Comparison of ENCODE assay signal across 1 cellular context in the genomic region with DNA sequence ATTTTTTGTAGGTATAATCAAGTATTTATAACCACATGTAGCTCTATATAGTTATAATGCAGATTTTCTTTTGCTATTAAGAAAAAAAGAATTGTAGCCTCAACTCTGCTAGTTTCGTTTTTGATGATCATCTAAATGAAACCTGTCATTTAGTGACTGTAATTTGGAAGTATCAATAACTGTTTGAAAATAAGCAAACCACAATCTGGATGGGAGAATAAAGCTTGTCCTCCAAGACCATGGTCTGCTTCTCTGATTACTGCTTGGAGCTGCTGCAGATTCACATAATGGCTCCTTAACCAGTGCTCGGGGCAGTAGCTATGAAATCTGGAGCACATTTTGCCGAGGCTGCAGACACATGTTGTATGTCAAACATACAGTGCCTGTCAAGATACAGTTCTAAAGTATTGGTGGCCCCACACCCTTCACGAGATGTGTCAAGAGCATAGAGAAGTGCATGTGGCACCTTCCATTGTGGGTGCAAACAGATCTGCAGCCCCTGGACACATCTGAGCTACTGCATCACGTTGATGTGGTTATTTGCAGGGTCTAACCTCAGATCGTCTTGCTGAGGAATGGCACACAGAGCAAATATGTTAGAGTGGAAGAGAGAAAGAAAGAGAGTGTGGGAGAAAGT.
TF ChIP-seq lines count a peak whose summit lies in the region.

No MANE protein-coding gene starts in this region.

TF ChIP-seq in GM23338, 12 proteins besides CTCF, POLR2A, EP300 and RAD21 (continued from another document):
- TF ChIP-seq, protein P1, sequence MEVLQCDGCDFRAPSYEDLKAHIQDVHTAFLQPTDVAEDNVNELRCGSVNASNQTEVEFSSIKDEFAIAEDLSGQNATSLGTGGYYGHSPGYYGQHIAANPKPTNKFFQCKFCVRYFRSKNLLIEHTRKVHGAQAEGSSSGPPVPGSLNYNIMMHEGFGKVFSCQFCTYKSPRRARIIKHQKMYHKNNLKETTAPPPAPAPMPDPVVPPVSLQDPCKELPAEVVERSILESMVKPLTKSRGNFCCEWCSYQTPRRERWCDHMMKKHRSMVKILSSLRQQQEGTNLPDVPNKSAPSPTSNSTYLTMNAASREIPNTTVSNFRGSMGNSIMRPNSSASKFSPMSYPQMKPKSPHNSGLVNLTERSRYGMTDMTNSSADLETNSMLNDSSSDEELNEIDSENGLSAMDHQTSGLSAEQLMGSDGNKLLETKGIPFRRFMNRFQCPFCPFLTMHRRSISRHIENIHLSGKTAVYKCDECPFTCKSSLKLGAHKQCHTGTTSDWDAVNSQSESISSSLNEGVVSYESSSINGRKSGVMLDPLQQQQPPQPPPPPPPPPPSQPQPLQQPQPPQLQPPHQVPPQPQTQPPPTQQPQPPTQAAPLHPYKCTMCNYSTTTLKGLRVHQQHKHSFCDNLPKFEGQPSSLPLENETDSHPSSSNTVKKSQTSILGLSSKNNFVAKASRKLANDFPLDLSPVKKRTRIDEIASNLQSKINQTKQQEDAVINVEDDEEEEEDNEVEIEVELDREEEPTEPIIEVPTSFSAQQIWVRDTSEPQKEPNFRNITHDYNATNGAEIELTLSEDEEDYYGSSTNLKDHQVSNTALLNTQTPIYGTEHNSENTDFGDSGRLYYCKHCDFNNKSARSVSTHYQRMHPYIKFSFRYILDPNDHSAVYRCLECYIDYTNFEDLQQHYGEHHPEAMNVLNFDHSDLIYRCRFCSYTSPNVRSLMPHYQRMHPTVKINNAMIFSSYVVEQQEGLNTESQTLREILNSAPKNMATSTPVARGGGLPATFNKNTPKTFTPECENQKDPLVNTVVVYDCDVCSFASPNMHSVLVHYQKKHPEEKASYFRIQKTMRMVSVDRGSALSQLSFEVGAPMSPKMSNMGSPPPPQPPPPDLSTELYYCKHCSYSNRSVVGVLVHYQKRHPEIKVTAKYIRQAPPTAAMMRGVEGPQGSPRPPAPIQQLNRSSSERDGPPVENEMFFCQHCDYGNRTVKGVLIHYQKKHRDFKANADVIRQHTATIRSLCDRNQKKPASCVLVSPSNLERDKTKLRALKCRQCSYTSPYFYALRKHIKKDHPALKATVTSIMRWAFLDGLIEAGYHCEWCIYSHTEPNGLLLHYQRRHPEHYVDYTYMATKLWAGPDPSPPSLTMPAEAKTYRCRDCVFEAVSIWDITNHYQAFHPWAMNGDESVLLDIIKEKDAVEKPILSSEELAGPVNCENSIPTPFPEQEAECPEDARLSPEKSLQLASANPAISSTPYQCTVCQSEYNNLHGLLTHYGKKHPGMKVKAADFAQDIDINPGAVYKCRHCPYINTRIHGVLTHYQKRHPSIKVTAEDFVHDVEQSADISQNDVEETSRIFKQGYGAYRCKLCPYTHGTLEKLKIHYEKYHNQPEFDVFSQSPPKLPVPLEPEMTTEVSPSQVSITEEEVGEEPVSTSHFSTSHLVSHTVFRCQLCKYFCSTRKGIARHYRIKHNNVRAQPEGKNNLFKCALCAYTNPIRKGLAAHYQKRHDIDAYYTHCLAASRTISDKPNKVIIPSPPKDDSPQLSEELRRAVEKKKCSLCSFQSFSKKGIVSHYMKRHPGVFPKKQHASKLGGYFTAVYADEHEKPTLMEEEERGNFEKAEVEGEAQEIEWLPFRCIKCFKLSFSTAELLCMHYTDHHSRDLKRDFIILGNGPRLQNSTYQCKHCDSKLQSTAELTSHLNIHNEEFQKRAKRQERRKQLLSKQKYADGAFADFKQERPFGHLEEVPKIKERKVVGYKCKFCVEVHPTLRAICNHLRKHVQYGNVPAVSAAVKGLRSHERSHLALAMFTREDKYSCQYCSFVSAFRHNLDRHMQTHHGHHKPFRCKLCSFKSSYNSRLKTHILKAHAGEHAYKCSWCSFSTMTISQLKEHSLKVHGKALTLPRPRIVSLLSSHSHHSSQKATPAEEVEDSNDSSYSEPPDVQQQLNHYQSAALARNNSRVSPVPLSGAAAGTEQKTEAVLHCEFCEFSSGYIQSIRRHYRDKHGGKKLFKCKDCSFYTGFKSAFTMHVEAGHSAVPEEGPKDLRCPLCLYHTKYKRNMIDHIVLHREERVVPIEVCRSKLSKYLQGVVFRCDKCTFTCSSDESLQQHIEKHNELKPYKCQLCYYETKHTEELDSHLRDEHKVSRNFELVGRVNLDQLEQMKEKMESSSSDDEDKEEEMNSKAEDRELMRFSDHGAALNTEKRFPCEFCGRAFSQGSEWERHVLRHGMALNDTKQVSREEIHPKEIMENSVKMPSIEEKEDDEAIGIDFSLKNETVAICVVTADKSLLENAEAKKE (CRISPR knock-in tag; IDR thresholded peaks at IDR 0.05), result no peak
- TF ChIP-seq NANOG (IDR thresholded peaks at IDR 0.05; ENCODE audit: borderline replicate concordance), result no peak
- no peak for TF ChIP-seq STAT1 (IDR thresholded peaks at IDR 0.05; ENCODE audit: unreplicated experiment)
- TF ChIP-seq, protein P2, sequence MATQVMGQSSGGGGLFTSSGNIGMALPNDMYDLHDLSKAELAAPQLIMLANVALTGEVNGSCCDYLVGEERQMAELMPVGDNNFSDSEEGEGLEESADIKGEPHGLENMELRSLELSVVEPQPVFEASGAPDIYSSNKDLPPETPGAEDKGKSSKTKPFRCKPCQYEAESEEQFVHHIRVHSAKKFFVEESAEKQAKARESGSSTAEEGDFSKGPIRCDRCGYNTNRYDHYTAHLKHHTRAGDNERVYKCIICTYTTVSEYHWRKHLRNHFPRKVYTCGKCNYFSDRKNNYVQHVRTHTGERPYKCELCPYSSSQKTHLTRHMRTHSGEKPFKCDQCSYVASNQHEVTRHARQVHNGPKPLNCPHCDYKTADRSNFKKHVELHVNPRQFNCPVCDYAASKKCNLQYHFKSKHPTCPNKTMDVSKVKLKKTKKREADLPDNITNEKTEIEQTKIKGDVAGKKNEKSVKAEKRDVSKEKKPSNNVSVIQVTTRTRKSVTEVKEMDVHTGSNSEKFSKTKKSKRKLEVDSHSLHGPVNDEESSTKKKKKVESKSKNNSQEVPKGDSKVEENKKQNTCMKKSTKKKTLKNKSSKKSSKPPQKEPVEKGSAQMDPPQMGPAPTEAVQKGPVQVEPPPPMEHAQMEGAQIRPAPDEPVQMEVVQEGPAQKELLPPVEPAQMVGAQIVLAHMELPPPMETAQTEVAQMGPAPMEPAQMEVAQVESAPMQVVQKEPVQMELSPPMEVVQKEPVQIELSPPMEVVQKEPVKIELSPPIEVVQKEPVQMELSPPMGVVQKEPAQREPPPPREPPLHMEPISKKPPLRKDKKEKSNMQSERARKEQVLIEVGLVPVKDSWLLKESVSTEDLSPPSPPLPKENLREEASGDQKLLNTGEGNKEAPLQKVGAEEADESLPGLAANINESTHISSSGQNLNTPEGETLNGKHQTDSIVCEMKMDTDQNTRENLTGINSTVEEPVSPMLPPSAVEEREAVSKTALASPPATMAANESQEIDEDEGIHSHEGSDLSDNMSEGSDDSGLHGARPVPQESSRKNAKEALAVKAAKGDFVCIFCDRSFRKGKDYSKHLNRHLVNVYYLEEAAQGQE (IDR thresholded peaks at IDR 0.05; ENCODE audit: unreplicated experiment), result no peak
- TF ChIP-seq ZNF331 (CRISPR knock-in tag; IDR thresholded peaks at IDR 0.05; ENCODE audit: low read depth), result no peak
